In the genomic region with DNA sequence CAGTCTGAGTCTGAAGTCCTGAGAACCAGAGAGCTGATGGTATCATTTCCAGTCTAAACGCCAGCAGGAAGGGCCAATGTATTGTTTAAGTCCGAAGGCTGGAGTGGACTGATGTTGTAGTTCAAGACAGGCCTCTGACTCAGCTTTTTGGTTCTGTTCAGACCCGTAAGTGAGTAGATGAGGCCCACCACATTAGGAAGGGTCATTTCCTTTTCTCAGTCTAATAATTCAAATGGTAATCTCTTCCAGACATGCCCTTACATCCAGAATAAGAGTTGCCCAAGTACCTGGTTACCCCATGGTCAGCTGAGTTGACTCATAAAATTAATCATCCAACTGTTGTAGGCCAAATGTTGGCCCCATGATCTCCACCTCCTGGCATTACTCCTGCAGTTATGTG, we compare ENCODE assay signal across 22 cellular contexts.
DNase-seq lines count a peak whose midpoint lies in the region; ATAC-seq and TF ChIP-seq lines count a peak whose summit lies in the region.
"Had no signal": no experiment of that assay in that cellular context is flagged by ENCODE, and none has a peak within 500 bp of the region (broad histone marks: within the 10 kb centered on the region; RNA-seq: fewer than 3 reads in every experiment).

No MANE protein-coding gene starts in this region.

- no peak overlapping the region for H2BK5ac ChIP-seq in mesenchymal stem cell (ENCODE audit: low read depth, low read length, poor library complexity, severe bottlenecking)

- H4K8ac ChIP-seq in mesenchymal stem cell (ENCODE audit: low read length), result no peak overlapping the region

- H2BK15ac ChIP-seq in mesenchymal stem cell (ENCODE audit: low read depth, poor library complexity, severe bottlenecking), result no peak overlapping the region

- H3K27me3 ChIP-seq in mesenchymal stem cell (ENCODE audit: control insufficient read depth in 1 of 2, insufficient read depth in 1 of 2, low read length in 2 of 2) (no peaks in the 10 kb centered on the region), esophagus muscularis mucosa (no peaks in the 10 kb centered on the region)
- H3K27me3 ChIP-seq: dorsolateral prefrontal cortex, testis, uterus had no signal

- no peak for ATAC-seq in natural killer cell
- ATAC-seq: mucosa of descending colon; stimulated activated effector memory CD8-positive, alpha-beta T cell treated with anti-CD3 and anti-CD28 coated beads, Interleukin-12 subunit alpha, Interleukin-12 subunit beta, amount 100 ng/mL, for 72 hours had no signal

- no peak overlapping the region for H3K18ac ChIP-seq in mesenchymal stem cell (ENCODE audit: low read depth in 1 of 2, low read length in 2 of 2)

- H3K4me2 ChIP-seq in mesenchymal stem cell (ENCODE audit: low read length, poor library complexity, severe bottlenecking), result no peak overlapping the region

- TF ChIP-seq EP300 in esophagus muscularis mucosa (IDR thresholded peaks at IDR 0.05), result no peak

- 83% methylated on average over 3 of the region's 3 CpGs for WGBS in mesenchymal stem cell
- WGBS in esophagus muscularis mucosa, result 68% methylated on average over 3 of the region's 3 CpGs

- H3K9me3 Mint-ChIP-seq in natural killer cell, result no peaks in the 10 kb centered on the region
- H3K9me3 Mint-ChIP-seq: activated CD4-positive, alpha-beta memory T cell treated with anti-CD3 and anti-CD28 coated beads for 36 hours; CD4-positive, alpha-beta T cell; H9 had no signal

- no peak overlapping the region for H3K23ac ChIP-seq in mesenchymal stem cell (ENCODE audit: low read length in 2 of 2)

- no peak overlapping the region for H4K91ac ChIP-seq in mesenchymal stem cell (ENCODE audit: low read length)

- no peak overlapping the region for H3K9ac ChIP-seq in mesenchymal stem cell (ENCODE audit: low read length)

- intact Hi-C loops in esophagus muscularis mucosa (cut with DNase I), result no loop called here
- intact Hi-C loops in natural killer cell (cut with micrococcal nuclease), result no loop called here

- H3K4ac ChIP-seq in mesenchymal stem cell (ENCODE audit: low read depth in 1 of 2, low read length in 2 of 2), result no peak overlapping the region

- peak overlapping the region; percentile 65 for H3K27ac ChIP-seq in epithelial cell of prostate
- H3K27ac ChIP-seq in mesenchymal stem cell (ENCODE audit: low read length, poor library complexity, severe bottlenecking), result no peak overlapping the region
- no peak overlapping the region for H3K27ac ChIP-seq in esophagus muscularis mucosa (replicated peaks in 1 of 4)
- H3K27ac ChIP-seq: dorsolateral prefrontal cortex, testis, uterus had no signal

- peaks cover 3% of the 10 kb centered on the region for H3K79me1 ChIP-seq in mesenchymal stem cell (replicated peaks; ENCODE audit: low read length, poor library complexity, severe bottlenecking)

- H3K9me3 ChIP-seq in mesenchymal stem cell (ENCODE audit: control insufficient read depth, low read length) (no peaks in the 10 kb centered on the region), esophagus muscularis mucosa (no peaks in the 10 kb centered on the region)
- H3K9me3 ChIP-seq: mucosa of descending colon, testis, uterus had no signal

- H2BK12ac ChIP-seq in mesenchymal stem cell (ENCODE audit: low read length in 2 of 2), result no peak overlapping the region

- H3K4me3 ChIP-seq in AG10803 (ENCODE audit: low read length), result no peak overlapping the region
- H3K4me3 ChIP-seq in mesenchymal stem cell (ENCODE audit: insufficient read depth in 1 of 2, low read depth in 1 of 2, low read length in 2 of 2), result no peak overlapping the region
- H3K4me3 ChIP-seq in esophagus muscularis mucosa, result no peak overlapping the region
- H3K4me3 ChIP-seq: dorsolateral prefrontal cortex, mucosa of descending colon, testis, uterus had no signal

- no peak overlapping the region for H2AFZ ChIP-seq in mesenchymal stem cell (ENCODE audit: low read depth, low read length)

- H3K4me1 Mint-ChIP-seq in natural killer cell, result no peaks in the 10 kb centered on the region
- H3K4me1 Mint-ChIP-seq: H9; stimulated activated effector memory CD8-positive, alpha-beta T cell treated with anti-CD3 and anti-CD28 coated beads, Interleukin-12 subunit alpha, Interleukin-12 subunit beta, amount 100 ng/mL, for 72 hours had no signal

- no peaks in the 10 kb centered on the region for H3K4me1 ChIP-seq in mesenchymal stem cell (ENCODE audit: control insufficient read depth, insufficient read depth, low read depth, low read length)
- H3K4me1 ChIP-seq in esophagus muscularis mucosa, result no peaks in the 10 kb centered on the region
- H3K4me1 ChIP-seq: testis, uterus had no signal

- H3K36me3 ChIP-seq in mesenchymal stem cell (ENCODE audit: control insufficient read depth in 1 of 2, insufficient read depth in 2 of 2, low read depth in 1 of 2, low read length in 2 of 2) (no peaks in the 10 kb centered on the region), esophagus muscularis mucosa (no peaks in the 10 kb centered on the region)
- H3K36me3 ChIP-seq: uterus had no signal

- DNase-seq in AG10803 (ENCODE audit: low read depth), result peak; percentile 48
- peak; percentile 86 for DNase-seq in M059J (ENCODE audit: low read depth)
- DNase-seq in epithelial cell of prostate (ENCODE audit: low read depth, low spot score), result peak; percentile 34
- peak; percentile 18 for DNase-seq in mesenchymal stem cell
- no peak for DNase-seq in activated effector memory CD4-positive, alpha-beta T cell treated with anti-CD3 and anti-CD28 coated beads, Interleukin-2, amount 50 U/mL, for 16 hours
- DNase-seq in NCI-H2081 treated with DMSO at 0.1 percent for 48 hours (lab: John Stamatoyannopoulos, UW), result no peak
- DNase-seq in esophagus muscularis mucosa (ENCODE audit: extremely low spot score), result no peak
- DNase-seq in natural killer cell, result no peak
- DNase-seq: activated CD4-positive, alpha-beta memory T cell treated with anti-CD3 and anti-CD28 coated beads for 36 hours; activated gamma-delta T cell treated with Interleukin-2 at 50 U/mL for 16 hours; CD4-positive, alpha-beta T cell; dorsolateral prefrontal cortex; H9; KG1; mucosa of descending colon; NCI-H187; NCI-H69; posterior cingulate gyrus; T1000; testis; uterus had no signal

- no peak overlapping the region for H2AK5ac ChIP-seq in mesenchymal stem cell (ENCODE audit: low read length, severe bottlenecking)

- no peak overlapping the region for H3K14ac ChIP-seq in mesenchymal stem cell (ENCODE audit: low read length in 2 of 2)

- TF ChIP-seq POLR2A in esophagus muscularis mucosa (IDR thresholded peaks at IDR 0.05; ENCODE audit: low read depth), result no peak

- H2BK120ac ChIP-seq in mesenchymal stem cell (ENCODE audit: low read depth, low read length), result no peak overlapping the region

- no peak overlapping the region for H3K4me3 Mint-ChIP-seq in natural killer cell
- H3K4me3 Mint-ChIP-seq: activated CD4-positive, alpha-beta memory T cell treated with anti-CD3 and anti-CD28 coated beads for 36 hours; CD4-positive, alpha-beta T cell; H9; stimulated activated effector memory CD8-positive, alpha-beta T cell treated with anti-CD3 and anti-CD28 coated beads, Interleukin-12 subunit alpha, Interleukin-12 subunit beta, amount 100 ng/mL, for 72 hours had no signal

- H3K27ac Mint-ChIP-seq in natural killer cell, result no peak overlapping the region
- H3K27ac Mint-ChIP-seq: activated CD4-positive, alpha-beta memory T cell treated with anti-CD3 and anti-CD28 coated beads for 36 hours; CD4-positive, alpha-beta T cell; H9; stimulated activated effector memory CD8-positive, alpha-beta T cell treated with anti-CD3 and anti-CD28 coated beads, Interleukin-12 subunit alpha, Interleukin-12 subunit beta, amount 100 ng/mL, for 72 hours had no signal

- H3K36me3 Mint-ChIP-seq in natural killer cell, result no peaks in the 10 kb centered on the region
- H3K36me3 Mint-ChIP-seq: activated CD4-positive, alpha-beta memory T cell treated with anti-CD3 and anti-CD28 coated beads for 36 hours; stimulated activated effector memory CD8-positive, alpha-beta T cell treated with anti-CD3 and anti-CD28 coated beads, Interleukin-12 subunit alpha, Interleukin-12 subunit beta, amount 100 ng/mL, for 72 hours had no signal

- peaks cover 20 to 32% of the 10 kb centered on the region in 2 donors for H3K27me3 Mint-ChIP-seq in natural killer cell (ENCODE audit: low read depth in 2 of 2)

- TF ChIP-seq CTCF in AG10803 (conservative IDR thresholded peaks at IDR 0.05; ENCODE audit: low read length) (no peak), esophagus muscularis mucosa (IDR thresholded peaks at IDR 0.05) (no peak), natural killer cell (IDR thresholded peaks at IDR 0.05) (no peak)

Comparison
In these comparisons a context has a peak if more than half of its experiments do, and no peak if none do; other contexts are left out.
1. DNase-seq: peak in AG10803 (single experiment), M059J (single experiment), epithelial cell of prostate (single experiment) and mesenchymal stem cell (single experiment); none in activated effector memory CD4-positive, alpha-beta T cell treated with anti-CD3 and anti-CD28 coated beads, Interleukin-2, amount 50 U/mL, for 16 hours (single experiment), NCI-H2081 treated with DMSO at 0.1 percent for 48 hours (single experiment), esophagus muscularis mucosa (single experiment) and natural killer cell (single experiment).